In the genomic region with DNA sequence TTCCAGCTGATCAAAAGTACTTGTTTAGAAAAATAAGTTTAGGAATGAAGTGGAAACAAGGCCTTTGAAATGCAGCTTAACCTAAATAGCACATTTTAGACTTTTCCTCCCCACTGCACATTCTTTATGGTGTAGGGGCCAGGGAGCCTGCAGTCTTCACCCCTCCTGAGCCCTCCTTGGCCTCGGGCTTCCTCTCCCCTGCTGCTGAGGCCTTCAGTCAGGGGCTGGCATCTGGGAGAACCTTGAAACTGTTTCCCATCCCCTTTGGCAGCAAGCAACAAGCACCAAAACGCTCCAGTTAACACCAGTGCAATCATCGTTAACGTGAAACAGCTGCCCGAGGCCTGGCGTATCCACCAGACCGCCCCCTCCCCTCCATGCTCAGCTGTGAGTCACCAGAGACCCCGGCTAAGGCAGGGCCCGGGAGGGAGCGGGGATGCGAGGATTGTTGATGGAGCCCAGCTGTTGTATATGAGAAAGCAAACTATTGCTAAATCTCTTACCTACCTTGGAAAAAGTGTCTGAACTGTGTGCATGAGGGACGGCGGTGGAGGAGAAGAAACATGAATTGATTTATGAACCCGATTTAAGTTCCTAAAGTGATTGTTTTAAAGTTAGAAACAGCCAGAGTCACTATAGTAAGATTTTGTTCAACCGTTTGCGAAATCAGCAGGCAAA, we compare ENCODE assay signal across 9 cellular contexts. TPM values are rescaled to one million over a fixed set of nuclear protein-coding genes. Genes with fewer than 3 reads are reported as not detected.
DNase-seq lines count a peak whose midpoint lies in the region; ATAC-seq, FAIRE-seq and TF ChIP-seq lines count a peak whose summit lies in the region.
"Had no signal": no experiment of that assay in that cellular context is flagged by ENCODE, and none has a peak within 500 bp of the region (broad histone marks: within the 10 kb centered on the region; RNA-seq: fewer than 3 reads in every experiment).

No MANE protein-coding gene starts in this region.

- H3K36me3 ChIP-seq in left ventricle myocardium inferior, result peaks cover 36% of the 10 kb centered on the region

- H3K27ac ChIP-seq in left ventricle myocardium inferior (replicated peaks), result peak overlapping the region; percentile 99

- no peak for FAIRE-seq in D721Med (lab: Jason Lieb, UNC)
- FAIRE-seq: A204.1 had no signal

- ATAC-seq in GM21717 (IDR thresholded peaks at IDR 0.05; ENCODE audit: unreplicated experiment), result no peak

- peak overlapping the region; percentile 94 for H3K4me3 ChIP-seq in left ventricle myocardium inferior

- H3K27me3 ChIP-seq in left ventricle myocardium inferior (ENCODE audit: low read depth), result no peaks in the 10 kb centered on the region

- intact Hi-C loops in left ventricle myocardium inferior (cut with micrococcal nuclease), result loop anchor here (10.0 kb wide), 2 partner anchors 86 to 276 kb away; no protein-coding TSS in a partner anchor

- peaks cover 97% of the 10 kb centered on the region for H3K4me1 ChIP-seq in left ventricle myocardium inferior

- H3K9me3 ChIP-seq in left ventricle myocardium inferior (replicated peaks), result no peaks in the 10 kb centered on the region

- TF ChIP-seq CTCF in left ventricle myocardium inferior (IDR thresholded peaks at IDR 0.05; ENCODE audit: borderline replicate concordance) (no peak), D721Med (IDR thresholded peaks at IDR 0.05; ENCODE audit: insufficient read depth, missing control alignments) (no peak)

- DNase-seq in NCI-H1092 treated with DMSO at 0.1 percent for 48 hours (lab: John Stamatoyannopoulos, UW), result peak; percentile 18
- no peak for DNase-seq in NCI-H1092 (lab: John Stamatoyannopoulos, UW)
- peak; percentile 81 for DNase-seq in OCI-M1 (lab: John Stamatoyannopoulos, UW)
- DNase-seq in amniotic epithelial cell (ENCODE audit: low read depth), result peak; percentile 78
- DNase-seq in left ventricle myocardium inferior, result peak; percentile 78
- DNase-seq in retina, result peak; percentile 91
- no peak for DNase-seq in D721Med (ENCODE audit: insufficient read length, low spot score)

RNA-seq across cellular contexts. Expression of a gene that starts 5.3 kb away (rescaled TPM):
- 48.5 TPM for total RNA-seq in left ventricle myocardium inferior

Comparison
In these comparisons a context has a peak if more than half of its experiments do, and no peak if none do; other contexts are left out.
1. DNase-seq: peak in NCI-H1092 treated with DMSO at 0.1 percent for 48 hours (single experiment), OCI-M1 (single experiment), amniotic epithelial cell (single experiment), left ventricle myocardium inferior (single experiment) and retina (single experiment); none in NCI-H1092 (single experiment) and D721Med (single experiment).